In genomic region chr19:4755459-4755858, GRCh38 we compare ENCODE assay signal across 24 cellular contexts.
"Had no signal": no experiment of that assay in that cellular context is flagged by ENCODE, and none has a peak within 500 bp of the region (broad histone marks: within the 10 kb centered on the region; RNA-seq: fewer than 3 reads in every experiment).

No MANE protein-coding gene starts in this region.

- DNase-seq: stimulated activated CD4-positive, alpha-beta T cell treated with anti-CD3 and anti-CD28 coated beads, Interleukin-2, amount 100 ng/mL, for 48 hours; stimulated activated CD4-positive, alpha-beta T cell treated with anti-CD3 and anti-CD28 coated beads, Interleukin-4, amount 100 ng/mL, for 1 hour; stimulated activated CD4-positive, alpha-beta T cell treated with anti-CD3 and anti-CD28 coated beads, Interleukin-4, amount 100 ng/mL, for 24 hours; stimulated activated CD4-positive, alpha-beta T cell treated with anti-CD3 and anti-CD28 coated beads, Interleukin-4, amount 100 ng/mL, for 4 hours; stimulated activated CD8-positive, alpha-beta memory T cell treated with anti-CD3 and anti-CD28 coated beads, Interleukin-4, amount 100 ng/mL, for 48 hours; stimulated activated naive B cell treated with anti-CD40 and anti-IgM and Interleukin-4, amounts not matched to agents 10 μg/mL and 1 μg/mL and 100 μg/mL, for 72 hours; stimulated activated naive CD4-positive, alpha-beta T cell; stimulated activated naive CD4-positive, alpha-beta T cell treated with Interleukin-2 at 50 U/mL for 16 hours; stimulated activated naive CD8-positive, alpha-beta T cell treated with anti-CD3 and anti-CD28 coated beads, Interleukin-15, amount 100 ng/mL, for 72 hours; stimulated activated naive CD8-positive, alpha-beta T cell treated with anti-CD3 and anti-CD28 coated beads, Interleukin-15, Interleukin-2, amounts not matched to agents 100 U/mL and 50 U/mL, for 24 hours; stomach; substantia nigra; testis; thyroid gland; tibial artery; transverse colon; trophoblast cell; upper lobe of left lung; upper lobe of right lung; uterus had no signal

- H3K9me3 ChIP-seq: stomach, suprapubic skin, testis, thoracic aorta, thyroid gland, tibial artery, tibial nerve, transverse colon, upper lobe of left lung, upper lobe of right lung, uterus, vagina had no signal

- H3K36me3 ChIP-seq: stomach, suprapubic skin, thoracic aorta, thyroid gland, tibial artery, tibial nerve, transverse colon, upper lobe of left lung, upper lobe of right lung, uterus, vagina had no signal

- H3K27me3 ChIP-seq: testis, thyroid gland, transverse colon, upper lobe of left lung, upper lobe of right lung, uterus, vagina had no signal

- H3K27ac ChIP-seq: stomach, suprapubic skin, testis, thoracic aorta, thyroid gland, tibial artery, tibial nerve, transverse colon, upper lobe of left lung, upper lobe of right lung, uterus, vagina had no signal

- H3K4me3 ChIP-seq: stomach, suprapubic skin, testis, thoracic aorta, thyroid gland, tibial artery, tibial nerve, transverse colon, upper lobe of left lung, upper lobe of right lung, uterus, vagina had no signal
